Comparison of ENCODE assay signal across 8 cellular contexts in genomic region chr5:142783601-142784291, GRCh38. TPM values are rescaled to one million over a fixed set of nuclear protein-coding genes. Genes with fewer than 3 reads are reported as not detected.
DNase-seq lines count a peak whose midpoint lies in the region; ATAC-seq lines count a peak whose summit lies in the region.

No MANE protein-coding gene starts in this region.

- ATAC-seq in HG03378 (IDR thresholded peaks at IDR 0.05; ENCODE audit: unreplicated experiment): peak; percentile 86
- ATAC-seq in activated naive CD8-positive, alpha-beta T cell treated with anti-CD3 and anti-CD28 coated beads, Interleukin-2, amount 50 U/mL, for 24 hours: peak; percentile 94
- ATAC-seq in left lobe of liver: peak; percentile 87

- H3K4me3 Mint-ChIP-seq in activated naive CD8-positive, alpha-beta T cell treated with anti-CD3 and anti-CD28 coated beads, Interleukin-2, amount 50 U/mL, for 24 hours: peak overlapping the region; percentile 61

- peak overlapping the region; percentile 77 for H3K27ac Mint-ChIP-seq in activated naive CD8-positive, alpha-beta T cell treated with anti-CD3 and anti-CD28 coated beads, Interleukin-2, amount 50 U/mL, for 24 hours

- no peaks in the 10 kb centered on the region for H3K27me3 Mint-ChIP-seq in activated naive CD8-positive, alpha-beta T cell treated with anti-CD3 and anti-CD28 coated beads, Interleukin-2, amount 50 U/mL, for 24 hours

- H3K9me3 Mint-ChIP-seq in activated naive CD8-positive, alpha-beta T cell treated with anti-CD3 and anti-CD28 coated beads, Interleukin-2, amount 50 U/mL, for 24 hours: no peaks in the 10 kb centered on the region

- no peaks in the 10 kb centered on the region for H3K36me3 Mint-ChIP-seq in activated naive CD8-positive, alpha-beta T cell treated with anti-CD3 and anti-CD28 coated beads, Interleukin-2, amount 50 U/mL, for 24 hours (ENCODE audit: low read depth)

- peak; percentile 35 to 42 for DNase-seq in activated CD4-positive, alpha-beta T cell treated with anti-CD3 and anti-CD28 coated beads for 24 hours (ENCODE audit: low read depth in 2 of 2)
- no peak for DNase-seq in activated CD4-positive, alpha-beta T cell treated with anti-CD3 and anti-CD28 coated beads for 4 hours
- peak; percentile 66 for DNase-seq in activated naive CD8-positive, alpha-beta T cell treated with anti-CD3 and anti-CD28 coated beads, Interleukin-2, amount 50 U/mL, for 24 hours
- DNase-seq in left lobe of liver (ENCODE audit: low spot score) (peak; percentile 55), SHP77 treated with DMSO at 0.1 percent for 48 hours (lab: John Stamatoyannopoulos, UW) (no peak), KBM-7 (no peak)
- peak; percentile 40 to 46 for DNase-seq in stimulated activated CD8-positive, alpha-beta memory T cell treated with anti-CD3 and anti-CD28 coated beads, Interleukin-7, amount 100 ng/mL, for 4 hours (ENCODE audit: low read depth in 2 of 2)

- peaks cover 73% of the 10 kb centered on the region for H3K4me1 Mint-ChIP-seq in activated naive CD8-positive, alpha-beta T cell treated with anti-CD3 and anti-CD28 coated beads, Interleukin-2, amount 50 U/mL, for 24 hours

- in situ Hi-C loops in KBM-7 (cut with MboI; ENCODE audit: low pct_unique_long_range_greater_than_20kb, low sequenced_read_pairs): no loop called here

RNA-seq across cellular contexts. Expression of gene ARHGAP26, which starts 13.6 kb away (rescaled TPM):
- total RNA-seq in left lobe of liver: 7.4 TPM

Comparison
In these comparisons a context has a peak if more than half of its experiments do, and no peak if none do; other contexts are left out.
1. DNase-seq: peak in activated CD4-positive, alpha-beta T cell treated with anti-CD3 and anti-CD28 coated beads for 24 hours (2 of 2), activated naive CD8-positive, alpha-beta T cell treated with anti-CD3 and anti-CD28 coated beads, Interleukin-2, amount 50 U/mL, for 24 hours (single experiment), left lobe of liver (single experiment) and stimulated activated CD8-positive, alpha-beta memory T cell treated with anti-CD3 and anti-CD28 coated beads, Interleukin-7, amount 100 ng/mL, for 4 hours (2 of 2); none in activated CD4-positive, alpha-beta T cell treated with anti-CD3 and anti-CD28 coated beads for 4 hours (0 of 2), SHP77 treated with DMSO at 0.1 percent for 48 hours (single experiment) and KBM-7 (single experiment).
2. Peak in every context shown above with its lines, with median percentiles within 50 percentile points of each other: ATAC-seq.